Comparison of ENCODE assay signal across 2 cellular contexts in the genomic region with DNA sequence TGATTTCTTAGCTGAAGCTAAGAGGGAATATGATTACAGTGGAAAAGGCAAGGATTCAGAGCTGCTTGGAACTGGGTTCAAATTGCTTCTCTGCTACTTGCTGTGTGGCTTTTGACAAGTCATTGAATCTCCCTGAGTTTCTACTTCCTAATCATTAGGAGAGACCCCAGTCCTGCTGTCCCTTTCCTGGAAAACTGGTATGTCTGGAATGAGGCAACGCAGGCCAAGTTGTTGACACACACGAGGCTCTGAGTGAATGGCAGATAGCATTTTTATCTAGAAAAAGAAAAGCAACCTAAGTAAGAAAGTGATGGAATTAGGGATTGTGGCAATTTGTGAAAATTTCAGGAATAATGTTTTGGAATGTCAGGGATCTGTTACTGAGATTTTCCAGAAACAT.
TF ChIP-seq lines count a peak whose summit lies in the region.

No MANE protein-coding gene starts in this region.

TF ChIP-seq in HepG2, 621 proteins besides CTCF, POLR2A, EP300 and RAD21:
- no peak for TF ChIP-seq NCOA1 (CRISPR knock-in tag; IDR thresholded peaks at IDR 0.05)
- 0 out of 2 replicates have a peak, but pooled peaks have one; percentile 19 for TF ChIP-seq BCL6 (CRISPR knock-in tag; IDR thresholded peaks at IDR 0.05)

TF ChIP-seq in GM12878, 131 proteins besides CTCF, POLR2A, EP300 and RAD21:
- TF ChIP-seq BHLHE40 (IDR thresholded peaks at IDR 0.05; ENCODE audit: borderline replicate concordance in 1 of 2, low read depth in 2 of 2, low read length in 1 of 2) (no peak), CBFB (IDR thresholded peaks at IDR 0.05; ENCODE audit: low read depth) (no peak), PAX5 (IDR thresholded peaks at IDR 0.05; ENCODE audit: borderline replicate concordance, low read depth, low read length) (no peak), NBN (IDR thresholded peaks at IDR 0.05) (no peak), NR2C2 (IDR thresholded peaks at IDR 0.05; ENCODE audit: borderline replicate concordance, control insufficient read depth, insufficient read length, low read depth) (no peak), KAT2A (conservative IDR thresholded peaks at IDR 0.05; ENCODE audit: control insufficient read depth, low read depth, low read length) (no peak)
